Comparison of ENCODE assay signal across 30 cellular contexts in the genomic region with DNA sequence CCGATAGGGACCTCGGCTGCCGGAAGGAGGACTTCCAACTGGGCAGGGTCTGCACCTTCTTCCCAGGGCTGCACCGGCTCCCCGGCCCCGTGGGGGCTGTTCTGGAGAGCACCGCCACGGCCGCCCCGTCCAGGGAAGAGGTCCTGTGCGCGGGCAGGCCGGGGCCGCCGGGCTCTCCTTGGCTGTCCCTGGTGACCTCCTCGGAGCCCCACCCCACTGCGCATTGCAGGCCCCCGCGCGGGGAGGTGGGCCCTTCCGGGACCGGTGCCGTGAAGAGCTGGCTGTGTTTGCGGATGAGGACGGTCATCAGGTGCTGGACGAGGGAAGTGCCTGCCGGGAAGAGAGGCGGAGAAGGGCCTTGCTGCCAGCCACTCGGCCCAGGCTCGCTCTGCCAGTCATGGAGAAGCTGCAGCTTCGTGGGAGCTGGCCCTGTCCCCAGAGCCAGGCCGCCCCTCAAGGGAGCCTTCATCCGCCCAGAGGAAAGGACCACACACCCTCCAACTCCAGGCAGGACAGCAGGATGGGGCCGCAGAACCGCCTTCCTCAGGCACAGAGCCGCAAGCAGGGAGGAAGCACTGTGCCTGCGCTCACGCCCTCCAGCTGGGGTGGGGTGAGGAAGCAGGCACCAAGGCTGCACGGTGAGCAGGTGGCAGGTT.
DNase-seq lines count a peak whose midpoint lies in the region; ATAC-seq and TF ChIP-seq lines count a peak whose summit lies in the region.
"Had no signal": no experiment of that assay in that cellular context is flagged by ENCODE, and none has a peak within 500 bp of the region (broad histone marks: within the 10 kb centered on the region; RNA-seq: fewer than 3 reads in every experiment).

No MANE protein-coding gene starts in this region.

- peak; percentile 8 for DNase-seq in AG20443 (ENCODE audit: low spot score)
- DNase-seq in GM03348 (ENCODE audit: low spot score) = peak; percentile 1
- peak; percentile 44 for DNase-seq in ecto neural progenitor cell (ENCODE audit: low spot score)
- peak in 1 of 3 donors; percentile 44 for DNase-seq in mucosa of descending colon
- DNase-seq in GDM1 (lab: John Stamatoyannopoulos, UW) = no peak
- DNase-seq in NCI-H345 (lab: John Stamatoyannopoulos, UW) = no peak
- DNase-seq in activated CD4-positive, alpha-beta T cell treated with anti-CD3 and anti-CD28 coated beads for 1 hour = no peak
- DNase-seq: activated CD4-positive, alpha-beta T cell treated with anti-CD3 and anti-CD28 coated beads, Interleukin-2, amount 10 ng/mL, durations not matched to agents 24 days and 14 days; cortex of kidney; endodermal cell; glutamatergic neuron; KG1; mesendoderm; MM.1S; naive thymus-derived CD4-positive, alpha-beta T cell; NCI-H1417; NCI-H510A; NK-92 treated with Interleukin-12 subunit alpha and Interleukin-12 subunit beta, amount 100 ng/mL, for 24 hours; stimulated activated CD4-positive, alpha-beta T cell treated with anti-CD3 and anti-CD28 coated beads, Interleukin-12 subunit alpha, Interleukin-12 subunit beta, amount 100 ng/mL, for 4 hours; stimulated activated CD4-positive, alpha-beta T cell treated with anti-CD3 and anti-CD28 coated beads, Interleukin-4, amount 100 ng/mL, for 24 hours; stimulated activated naive CD4-positive, alpha-beta T cell; T-helper 1 cell had no signal

- H3K4me3 ChIP-seq in mucosa of descending colon = no peak overlapping the region
- H3K4me3 ChIP-seq: cardiac muscle cell, HAP-1, ovary, SJSA1, thyroid gland had no signal

- no peak for TF ChIP-seq CTCF in mucosa of descending colon (IDR thresholded peaks at IDR 0.05)

- H3K4me1 ChIP-seq in mucosa of descending colon (ENCODE audit: low read depth) = no peaks in the 10 kb centered on the region
- H3K4me1 ChIP-seq: HAP-1, SJSA1 had no signal

- no peaks in the 10 kb centered on the region for H3K9me3 ChIP-seq in mucosa of descending colon
- H3K9me3 ChIP-seq: HAP-1, ovary, SJSA1, thyroid gland had no signal

- intact Hi-C loops in mucosa of descending colon (cut with DNase I, micrococcal nuclease) = no loop called here

- no peaks in the 10 kb centered on the region for H3K36me3 ChIP-seq in mucosa of descending colon (ENCODE audit: low read depth)
- H3K36me3 ChIP-seq: cardiac muscle cell, HAP-1, ovary, SJSA1, thyroid gland had no signal

- peak; percentile 31 for ATAC-seq in mucosa of descending colon
- ATAC-seq in GM19463 (IDR thresholded peaks at IDR 0.05; ENCODE audit: unreplicated experiment) = no peak
- ATAC-seq: activated naive CD4-positive, alpha-beta T cell treated with anti-CD3 and anti-CD28 coated beads, Interleukin-2, amount 50 U/mL, for 72 hours; naive thymus-derived CD4-positive, alpha-beta T cell; Panc1 had no signal

Comparison
In these comparisons a context has a peak if more than half of its experiments do, and no peak if none do; other contexts are left out.
1. DNase-seq: peak in AG20443 (single experiment), GM03348 (single experiment) and ecto neural progenitor cell (single experiment); none in GDM1 (single experiment), NCI-H345 (single experiment) and activated CD4-positive, alpha-beta T cell treated with anti-CD3 and anti-CD28 coated beads for 1 hour (single experiment).